In the genomic region with DNA sequence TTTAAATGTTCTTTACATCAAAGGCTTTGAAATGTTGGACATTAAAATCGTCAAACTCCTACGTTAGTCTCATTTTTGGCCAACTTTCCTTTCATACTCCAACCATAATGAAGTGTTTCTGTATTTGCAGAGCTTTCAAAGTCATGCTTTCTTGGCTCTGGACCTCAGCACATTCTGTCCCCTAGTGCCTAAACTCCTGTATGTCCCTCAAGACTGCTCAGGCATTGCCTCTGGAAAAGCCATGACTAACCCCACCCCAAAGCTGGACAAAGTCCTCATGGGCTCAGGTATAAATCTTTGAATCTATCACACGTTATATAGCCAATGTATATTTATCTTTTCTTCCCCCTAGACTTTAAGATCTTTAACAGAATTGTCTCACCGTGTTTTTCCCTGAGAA, we compare ENCODE assay signal across 24 cellular contexts. TPM values are rescaled to one million over a fixed set of nuclear protein-coding genes. Genes with fewer than 3 reads are reported as not detected.
DNase-seq lines count a peak whose midpoint lies in the region; ATAC-seq, FAIRE-seq and TF ChIP-seq lines count a peak whose summit lies in the region.
"Had no signal": no experiment of that assay in that cellular context is flagged by ENCODE, and none has a peak within 500 bp of the region (broad histone marks: within the 10 kb centered on the region; RNA-seq: fewer than 3 reads in every experiment).

No MANE protein-coding gene starts in this region.

- TF ChIP-seq CTCF in H1 (IDR thresholded peaks at IDR 0.05; ENCODE audit: control extremely low read depth in 1 of 3, insufficient read depth in 1 of 3, low read depth in 1 of 3, low read length in 3 of 3) (no peak), left lung (IDR thresholded peaks at IDR 0.05) (no peak), neutrophil (IDR thresholded peaks at IDR 0.05) (no peak), upper lobe of right lung (IDR thresholded peaks at IDR 0.05) (no peak), esophagus muscularis mucosa (IDR thresholded peaks at IDR 0.05) (no peak)

- H3K18ac ChIP-seq in H1 (ENCODE audit: extremely low read depth, low read length) = no peak overlapping the region

- H3K9me3 Mint-ChIP-seq in activated naive CD4-positive, alpha-beta T cell treated with anti-CD3 and anti-CD28 coated beads, Interleukin-2, amount 50 U/mL, for 72 hours = no peaks in the 10 kb centered on the region
- H3K9me3 Mint-ChIP-seq: CD14-positive monocyte; CD8-positive, alpha-beta T cell; HFFc6 had no signal

- H4K91ac ChIP-seq in H1 (replicated peaks; ENCODE audit: insufficient read length, low read length) = no peak overlapping the region

- H3K4me3 ChIP-seq in H1 (ENCODE audit: extremely low read depth in 1 of 4, insufficient read depth in 2 of 4, low read depth in 3 of 4, low read length in 4 of 4) (no peak overlapping the region), left lung (no peak overlapping the region), neutrophil (ENCODE audit: low read depth in 1 of 2, low read length in 1 of 2) (no peak overlapping the region), upper lobe of right lung (no peak overlapping the region), esophagus muscularis mucosa (no peak overlapping the region)
- H3K4me3 ChIP-seq: A549 had no signal

- no peak overlapping the region for H3K56ac ChIP-seq in H1 (replicated peaks; ENCODE audit: insufficient read length, low read depth, low read length)

- H3K36me3 ChIP-seq in H1 (ENCODE audit: control insufficient read depth in 2 of 4, insufficient read depth in 4 of 4, low read length in 3 of 4) = peaks cover 3 to 66% (median 28%) of the 10 kb centered on the region in 4 experiments; a peak in 5 of 8 replicates
- H3K36me3 ChIP-seq in left lung = peaks cover 0 to 83% of the 10 kb centered on the region in 2 donors
- peaks cover 84% of the 10 kb centered on the region for H3K36me3 ChIP-seq in neutrophil
- peaks cover 79% of the 10 kb centered on the region for H3K36me3 ChIP-seq in upper lobe of right lung
- H3K36me3 ChIP-seq in esophagus muscularis mucosa = peaks cover 35 to 82% (median 61%) of the 10 kb centered on the region in 4 donors

- no peak overlapping the region for H3K27ac Mint-ChIP-seq in activated naive CD4-positive, alpha-beta T cell treated with anti-CD3 and anti-CD28 coated beads, Interleukin-2, amount 50 U/mL, for 72 hours
- H3K27ac Mint-ChIP-seq: CD8-positive, alpha-beta T cell; HFFc6 had no signal

- H3K9ac ChIP-seq in H1 (replicated peaks in 1 of 4; ENCODE audit: extremely low read depth in 1 of 4, low read depth in 3 of 4, low read length in 3 of 4) = no peak overlapping the region

- no peak overlapping the region for H4K5ac ChIP-seq in H1 (ENCODE audit: insufficient read length, low read depth, low read length)

- no peak overlapping the region for H2BK120ac ChIP-seq in H1 (replicated peaks; ENCODE audit: low read depth, low read length)

- no peaks in the 10 kb centered on the region for H3K79me2 ChIP-seq in H1 (ENCODE audit: control insufficient read depth in 1 of 2, insufficient read depth in 2 of 2, low read length in 2 of 2)

- H2BK12ac ChIP-seq in H1 (ENCODE audit: low read depth, low read length) = no peak overlapping the region

- DNase-seq in H1 (ENCODE audit: low read depth in 1 of 2, low spot score in 2 of 2) (no peak), left lung (no peak), upper lobe of right lung (no peak), esophagus muscularis mucosa (ENCODE audit: extremely low spot score) (no peak), NCI-H2171 (lab: John Stamatoyannopoulos, UW) (no peak)
- DNase-seq in activated naive CD4-positive, alpha-beta T cell treated with anti-CD3 and anti-CD28 coated beads, Interleukin-2, amount 50 U/mL, for 72 hours (ENCODE audit: low spot score in 2 of 2) = no peak
- DNase-seq: CD8-positive, alpha-beta T cell; COR-L47; DMS153; DMS79 treated with DMSO at 0.1 percent for 48 hours; EL; HCEC 1CT; HFFc6 had no signal

- peak; percentile 68 for ATAC-seq in left lung
- peak; percentile 84 for ATAC-seq in upper lobe of right lung
- no peak for ATAC-seq in activated naive CD4-positive, alpha-beta T cell treated with anti-CD3 and anti-CD28 coated beads, Interleukin-2, amount 50 U/mL, for 72 hours
- ATAC-seq: A549; CD8-positive, alpha-beta T cell; HepG2 had no signal

- peak; percentile 45 for FAIRE-seq in H1 (lab: Jason Lieb, UNC)
- FAIRE-seq: A549, D721Med, GM12892, GM19239, HepG2, HTR-8/SVneo had no signal

- TF ChIP-seq POLR2A in H1 (IDR thresholded peaks at IDR 0.05; ENCODE audit: control extremely low read depth in 1 of 2, low read depth in 2 of 2, low read length in 2 of 2) (no peak), esophagus muscularis mucosa (IDR thresholded peaks at IDR 0.05; ENCODE audit: low read depth) (no peak)

- no peak overlapping the region for H2AFZ ChIP-seq in H1 (ENCODE audit: low read length)

- POLR2A ChIA-PET in H1 (lab: Charles Lee; ENCODE audit: partially characterized antibody) = interaction anchor here (1.0 kb wide), 1 partner anchor 115 kb away, joined by 3 read pairs; no protein-coding TSS in a partner anchor

- no peaks in the 10 kb centered on the region; the same call in 1 of the 2 replicates for H3K23me2 ChIP-seq in H1 (ENCODE audit: low read depth, low read length)

- intact Hi-C loops in left lung (cut with DNase I) (no loop called here), upper lobe of right lung (cut with DNase I) (no loop called here), esophagus muscularis mucosa (cut with DNase I) (no loop called here)

- H2BK15ac ChIP-seq in H1 (ENCODE audit: low read length) = no peak overlapping the region

- H3K14ac ChIP-seq in H1 (ENCODE audit: insufficient read length) = no peak overlapping the region

- peaks cover 0 to 32% of the 10 kb centered on the region in 2 donors for H3K36me3 Mint-ChIP-seq in activated naive CD4-positive, alpha-beta T cell treated with anti-CD3 and anti-CD28 coated beads, Interleukin-2, amount 50 U/mL, for 72 hours

- H3K79me1 ChIP-seq in H1 (ENCODE audit: low read depth, low read length) = no peaks in the 10 kb centered on the region

- H2BK5ac ChIP-seq in H1 (ENCODE audit: low read depth, low read length) = no peak overlapping the region

- TF ChIP-seq RAD21 in H1 (IDR thresholded peaks at IDR 0.05 in 1 of 2, conservative IDR thresholded peaks at IDR 0.05 in 1 of 2; ENCODE audit: low read depth in 2 of 2, low read length in 2 of 2) = no peak

- no peak for TF ChIP-seq EP300 in H1 (IDR thresholded peaks at IDR 0.05; ENCODE audit: borderline replicate concordance in 1 of 2, low read depth in 2 of 2, low read length in 2 of 2)
- TF ChIP-seq EP300 in esophagus muscularis mucosa (IDR thresholded peaks at IDR 0.05) = no peak

- no peak overlapping the region for H2BK20ac ChIP-seq in H1 (ENCODE audit: low read length)

- H4K8ac ChIP-seq in H1 (ENCODE audit: extremely low read depth, insufficient read depth, low read length) = no peak overlapping the region

- H3K27me3 ChIP-seq in H1 (replicated peaks in 1 of 4; ENCODE audit: control insufficient read depth in 3 of 4, extremely low read depth in 1 of 4, insufficient read depth in 3 of 4, low read length in 3 of 4) (no peaks in the 10 kb centered on the region), left lung (no peaks in the 10 kb centered on the region), neutrophil (no peaks in the 10 kb centered on the region), upper lobe of right lung (no peaks in the 10 kb centered on the region), esophagus muscularis mucosa (no peaks in the 10 kb centered on the region)

- H3K23ac ChIP-seq in H1 (ENCODE audit: insufficient read length) = no peak overlapping the region

- H3K4ac ChIP-seq in H1 (replicated peaks; ENCODE audit: insufficient read length, low read depth, low read length) = no peak overlapping the region

- H3K27ac ChIP-seq in H1 (ENCODE audit: low read depth, low read length) = no peak overlapping the region
- H3K27ac ChIP-seq in left lung = no peak overlapping the region
- peak overlapping the region; percentile 24 for H3K27ac ChIP-seq in neutrophil
- H3K27ac ChIP-seq in upper lobe of right lung = peak overlapping the region; percentile 14
- H3K27ac ChIP-seq in esophagus muscularis mucosa (replicated peaks in 1 of 4) = no peak overlapping the region
- H3K27ac ChIP-seq: A549 had no signal

- no peaks in the 10 kb centered on the region for H4K20me1 ChIP-seq in H1 (replicated peaks in 1 of 2; ENCODE audit: control insufficient read depth in 1 of 2, insufficient read depth in 2 of 2, low read length in 2 of 2)

- 89% methylated on average over 4 of the region's 4 CpGs; no CpG with 5 or more reads in 1 of the 2 experiments for WGBS in H1 (ENCODE audit: extremely low coverage in 1 of 2, insufficient coverage in 1 of 2, insufficient read length in 1 of 2, insufficient replicate concordance in 2 of 2, low coverage in 1 of 2, low lambda C conversion rate in 2 of 2, missing lambda C conversion rate in 1 of 2), 2 experiments
- 90% methylated on average over 4 of the region's 4 CpGs for WGBS in esophagus muscularis mucosa

- H2AK5ac ChIP-seq in H1 (ENCODE audit: low read depth, low read length) = no peak overlapping the region

- no peaks in the 10 kb centered on the region for H3K4me1 ChIP-seq in H1 (replicated peaks in 1 of 4; ENCODE audit: control insufficient read depth in 3 of 4, insufficient read depth in 4 of 4, low read length in 3 of 4)
- peaks cover 3 to 52% of the 10 kb centered on the region in 2 donors for H3K4me1 ChIP-seq in left lung
- H3K4me1 ChIP-seq in neutrophil (ENCODE audit: control insufficient read depth in 1 of 2, insufficient read depth in 1 of 2, low read depth in 1 of 2, low read length in 1 of 2) = no peaks in the 10 kb centered on the region
- H3K4me1 ChIP-seq in upper lobe of right lung = peaks cover 8% of the 10 kb centered on the region
- no peaks in the 10 kb centered on the region for H3K4me1 ChIP-seq in esophagus muscularis mucosa
- H3K4me1 ChIP-seq: A549 had no signal

- CTCF ChIA-PET in H1 (lab: Charles Lee; ENCODE audit: partially characterized antibody) = no interaction called here

- H3K9me3 ChIP-seq in H1 (ENCODE audit: insufficient read depth in 2 of 2, low read depth in 1 of 2, low read length in 1 of 2) = no peaks in the 10 kb centered on the region
- no peaks in the 10 kb centered on the region for H3K9me3 ChIP-seq in left lung
- H3K9me3 ChIP-seq in neutrophil = peaks cover 5% of the 10 kb centered on the region
- no peaks in the 10 kb centered on the region for H3K9me3 ChIP-seq in upper lobe of right lung
- no peaks in the 10 kb centered on the region for H3K9me3 ChIP-seq in esophagus muscularis mucosa
- H3K9me3 ChIP-seq: A549 had no signal

- H3K4me2 ChIP-seq in H1 (ENCODE audit: insufficient read depth in 1 of 2, low read depth in 2 of 2, low read length in 2 of 2) = no peak overlapping the region
- H3K4me2 ChIP-seq: A549 had no signal

RNA-seq across cellular contexts. Expression of a gene that starts 18.9 kb away (rescaled TPM):
- total RNA-seq in H1 (2021; fragmentation: NEBNext Ultra II Directional; extraction: Animal tissue kit (Norgen Biotek cat#: 25700)) = 20.9 and 21.9 TPM in 2 replicates
- 6.6 and 9.7 TPM in 2 replicates for polyA plus RNA-seq in H1 (2011; rRNA removed)
- polyA plus RNA-seq in H1 (2011; cell fraction: cytosol; rRNA removed) = 13.2 TPM
- 18.1 TPM for polyA plus RNA-seq in H1 (2011; cell fraction: nucleus; rRNA removed)
- polyA plus RNA-seq in H1 (2012, experiment 1 of 2) = 18.8 to 22.2 TPM (median 20.2 TPM) in 4 replicates
- 2.7 TPM for polyA plus RNA-seq in H1 (2012, experiment 2 of 2)
- 29.2 TPM for polyA plus RNA-seq in H1 (2013, experiment 1 of 2)
- polyA plus RNA-seq in H1 (2013, experiment 2 of 2) = 34.3 TPM
- 9.6 and 15.1 TPM in 2 replicates for polyA minus RNA-seq in H1 (2011; rRNA and poly(A)+ RNA removed)
- polyA minus RNA-seq in H1 (2011; cell fraction: cytosol; rRNA and poly(A)+ RNA removed) = 11.4 TPM
- polyA minus RNA-seq in H1 (2011; cell fraction: nucleus; rRNA and poly(A)+ RNA removed) = 21.1 TPM
- total RNA-seq in left lung = 100 to 1,000 TPM; 131 to 171 TPM
- total RNA-seq in upper lobe of right lung = 239 TPM
- total RNA-seq in activated naive CD4-positive, alpha-beta T cell treated with anti-CD3 and anti-CD28 coated beads, Interleukin-2, amount 50 U/mL, for 72 hours = 10 to 100 TPM; 32.7 to 62.5 TPM
- total RNA-seq in esophagus muscularis mucosa = 10 to 100 TPM; 52.8 to 95.9 (median 62.9) TPM

RNA-seq across cellular contexts. Expression of a gene that starts 26.8 kb away (rescaled TPM):
- not detected in 2 replicates for total RNA-seq in H1 (2021; fragmentation: NEBNext Ultra II Directional; extraction: Animal tissue kit (Norgen Biotek cat#: 25700))
- polyA plus RNA-seq in H1 (2011; rRNA removed) = not detected in 2 replicates
- polyA plus RNA-seq in H1 (2011; cell fraction: cytosol; rRNA removed) = not detected
- polyA plus RNA-seq in H1 (2011; cell fraction: nucleus; rRNA removed) = not detected
- not detected in 4 replicates for polyA plus RNA-seq in H1 (2012, experiment 1 of 2)
- polyA plus RNA-seq in H1 (2012, experiment 2 of 2) = not detected
- 0.02 TPM for polyA plus RNA-seq in H1 (2013, experiment 1 of 2)
- polyA plus RNA-seq in H1 (2013, experiment 2 of 2) = not detected
- polyA minus RNA-seq in H1 (2011; rRNA and poly(A)+ RNA removed) = not detected in 2 replicates
- not detected for polyA minus RNA-seq in H1 (2011; cell fraction: cytosol; rRNA and poly(A)+ RNA removed)
- polyA minus RNA-seq in H1 (2011; cell fraction: nucleus; rRNA and poly(A)+ RNA removed) = not detected
- total RNA-seq in left lung (not detected), upper lobe of right lung (not detected), esophagus muscularis mucosa (not detected)
- total RNA-seq in activated naive CD4-positive, alpha-beta T cell treated with anti-CD3 and anti-CD28 coated beads, Interleukin-2, amount 50 U/mL, for 72 hours = not detected
- total RNA-seq: CD8-positive, alpha-beta T cell; H4; HepG2; HFFc6 had no signal
- polyA plus RNA-seq: A549, AG04450, BJ, CD14-positive monocyte, HepG2 had no signal

Comparison
In these comparisons a context has a peak if more than half of its experiments do, and no peak if none do; other contexts are left out.
1. H3K27ac ChIP-seq: peak in neutrophil (single experiment) and upper lobe of right lung (single experiment); none in H1 (single experiment), left lung (0 of 2) and esophagus muscularis mucosa (0 of 4).
2. ATAC-seq: peak in left lung (single experiment) and upper lobe of right lung (single experiment); none in activated naive CD4-positive, alpha-beta T cell treated with anti-CD3 and anti-CD28 coated beads, Interleukin-2, amount 50 U/mL, for 72 hours (0 of 2).